Comparison of ENCODE assay signal across 10 cellular contexts in the genomic region with DNA sequence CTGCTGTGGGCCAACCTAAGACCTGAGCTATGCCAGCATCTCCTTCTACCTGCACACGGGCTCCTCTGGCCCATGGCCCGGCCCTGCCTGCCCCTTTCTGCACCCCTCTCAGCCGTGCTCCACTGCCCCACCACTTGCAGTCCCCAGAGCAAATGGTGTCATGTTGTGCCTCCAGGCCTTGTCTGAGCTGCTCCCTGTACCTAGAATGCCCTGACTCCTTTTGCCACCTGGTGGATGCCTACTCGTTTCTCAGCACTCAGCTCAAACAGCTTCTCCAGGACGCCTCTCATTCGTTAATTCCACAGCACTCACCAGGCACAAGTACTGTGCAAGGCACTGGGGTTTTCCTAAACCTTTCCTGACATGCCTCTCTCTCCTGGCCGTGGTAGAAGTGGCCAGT.
DNase-seq lines count a peak whose midpoint lies in the region; ATAC-seq and TF ChIP-seq lines count a peak whose summit lies in the region.
"Had no signal": no experiment of that assay in that cellular context is flagged by ENCODE, and none has a peak within 500 bp of the region (broad histone marks: within the 10 kb centered on the region; RNA-seq: fewer than 3 reads in every experiment).

No MANE protein-coding gene starts in this region.

- no peak overlapping the region for H3K14ac ChIP-seq in H9 (ENCODE audit: insufficient read depth, low read length)

- no peaks in the 10 kb centered on the region for H3K36me3 ChIP-seq in neural progenitor cell

- no peak overlapping the region for H2BK5ac ChIP-seq in H9 (ENCODE audit: insufficient read length, low read length)

- H3K56ac ChIP-seq in H9 (ENCODE audit: insufficient read length, low read depth, low read length), result no peak overlapping the region

- intact Hi-C loops in activated CD4-positive, alpha-beta T cell treated with anti-CD3 and anti-CD28 coated beads, Interleukin-2, amount 10 ng/mL, durations not matched to agents 24 days and 14 days (cut with micrococcal nuclease), result no loop called here

- no peak overlapping the region for H2BK20ac ChIP-seq in H9 (ENCODE audit: low read depth, low read length, poor library complexity, severe bottlenecking)

- WGBS in H9 (ENCODE audit: extremely low coverage, insufficient read length, low lambda C conversion rate), result no CpG with 5 or more reads among the region's 7 CpGs

- H3T11ph ChIP-seq in H9 (ENCODE audit: low read length), result no peak overlapping the region

- H2AFZ ChIP-seq in H9 (ENCODE audit: low read length), result no peak overlapping the region
- no peak overlapping the region for H2AFZ ChIP-seq in neural progenitor cell (replicated peaks)

- no peak overlapping the region for H4K5ac ChIP-seq in H9 (ENCODE audit: insufficient read length, low read depth, low read length)

- no peaks in the 10 kb centered on the region for H3K9me3 Mint-ChIP-seq in activated CD4-positive, alpha-beta T cell treated with anti-CD3 and anti-CD28 coated beads, Interleukin-2, amount 10 ng/mL, durations not matched to agents 24 days and 14 days
- H3K9me3 Mint-ChIP-seq in H9 (peaks cover 0 to under 1% of the 10 kb centered on the region in 2 experiments; a peak in 1 of 5 replicates), neural progenitor cell (no peaks in the 10 kb centered on the region)
- H3K9me3 Mint-ChIP-seq in activated naive CD8-positive, alpha-beta T cell treated with anti-CD3 and anti-CD28 coated beads, Interleukin-2, amount 50 U/mL, for 24 hours, result no peaks in the 10 kb centered on the region

- H4K91ac ChIP-seq in H9 (ENCODE audit: insufficient read length, low read depth, low read length), result no peak overlapping the region

- no peaks in the 10 kb centered on the region for H3K9me3 ChIP-seq in H9 (ENCODE audit: control insufficient read depth, low read depth, low read length)
- H3K9me3 ChIP-seq in neural progenitor cell (ENCODE audit: low read depth), result no peaks in the 10 kb centered on the region

- ATAC-seq in activated naive CD8-positive, alpha-beta T cell treated with anti-CD3 and anti-CD28 coated beads, Interleukin-2, amount 50 U/mL, for 24 hours, result no peak
- ATAC-seq in HG02938 (IDR thresholded peaks at IDR 0.05; ENCODE audit: unreplicated experiment) (no peak), GM21423 (IDR thresholded peaks at IDR 0.05; ENCODE audit: unreplicated experiment) (no peak)

- H3K23ac ChIP-seq in H9 (ENCODE audit: insufficient read length, low read depth, low read length), result no peak overlapping the region

- peaks cover 44% of the 10 kb centered on the region for H3K4me1 Mint-ChIP-seq in activated CD4-positive, alpha-beta T cell treated with anti-CD3 and anti-CD28 coated beads, Interleukin-2, amount 10 ng/mL, durations not matched to agents 24 days and 14 days
- H3K4me1 Mint-ChIP-seq in H9 (peaks cover 7 to 12% of the 10 kb centered on the region in 2 experiments), neural progenitor cell (peaks cover 36% of the 10 kb centered on the region)
- peaks cover 69% of the 10 kb centered on the region for H3K4me1 Mint-ChIP-seq in activated naive CD8-positive, alpha-beta T cell treated with anti-CD3 and anti-CD28 coated beads, Interleukin-2, amount 50 U/mL, for 24 hours

- TF ChIP-seq CTCF in H9 (conservative IDR thresholded peaks at IDR 0.05), result peak; percentile 54; the same call in 2 of the 3 replicates
- TF ChIP-seq CTCF in neural progenitor cell (IDR thresholded peaks at IDR 0.05), result peak; percentile 22

- H3K23me2 ChIP-seq in H9 (ENCODE audit: insufficient read length, low read depth, low read length, poor library complexity, severe bottlenecking), result no peaks in the 10 kb centered on the region

- H2BK15ac ChIP-seq in H9 (ENCODE audit: low read depth, low read length), result no peak overlapping the region

- H2AK5ac ChIP-seq in H9 (ENCODE audit: insufficient read length, low read length), result no peak overlapping the region

- H4K8ac ChIP-seq in H9 (replicated peaks; ENCODE audit: insufficient read length, low read depth, low read length), result no peak overlapping the region

- peak; percentile 62 for DNase-seq in activated CD4-positive, alpha-beta T cell treated with anti-CD3 and anti-CD28 coated beads, Interleukin-2, amount 10 ng/mL, durations not matched to agents 24 days and 14 days
- no peak for DNase-seq in activated CD4-positive, alpha-beta T cell treated with anti-CD3 and anti-CD28 coated beads for 1 hour
- DNase-seq in H9 (peak; percentile 79), neural progenitor cell (ENCODE audit: low spot score) (peak; percentile 41), SHP77 treated with DMSO at 0.1 percent for 48 hours (lab: John Stamatoyannopoulos, UW) (no peak)
- DNase-seq in activated naive CD8-positive, alpha-beta T cell treated with anti-CD3 and anti-CD28 coated beads, Interleukin-2, amount 50 U/mL, for 24 hours, result no peak
- DNase-seq: NCI-H1930 had no signal

- no peak overlapping the region for H3K4me3 Mint-ChIP-seq in activated CD4-positive, alpha-beta T cell treated with anti-CD3 and anti-CD28 coated beads, Interleukin-2, amount 10 ng/mL, durations not matched to agents 24 days and 14 days
- no peak overlapping the region; a peak in 1 of 5 replicates for H3K4me3 Mint-ChIP-seq in H9
- no peak overlapping the region for H3K4me3 Mint-ChIP-seq in activated naive CD8-positive, alpha-beta T cell treated with anti-CD3 and anti-CD28 coated beads, Interleukin-2, amount 50 U/mL, for 24 hours
- no peak overlapping the region for H3K4me3 Mint-ChIP-seq in neural progenitor cell

- no peak overlapping the region for H3K27ac Mint-ChIP-seq in activated CD4-positive, alpha-beta T cell treated with anti-CD3 and anti-CD28 coated beads, Interleukin-2, amount 10 ng/mL, durations not matched to agents 24 days and 14 days
- H3K27ac Mint-ChIP-seq in H9 (no peak overlapping the region; a peak in 1 of 7 replicates), neural progenitor cell (peak overlapping the region; percentile 26)
- H3K27ac Mint-ChIP-seq in activated naive CD8-positive, alpha-beta T cell treated with anti-CD3 and anti-CD28 coated beads, Interleukin-2, amount 50 U/mL, for 24 hours, result peak overlapping the region; percentile 61

- no peak overlapping the region for H3K9ac ChIP-seq in H9 (ENCODE audit: extremely low read depth, insufficient read length, low read length)
- H3K9ac ChIP-seq in neural progenitor cell, result no peak overlapping the region

- no peaks in the 10 kb centered on the region; the same call in 1 of the 2 replicates for H3K27me3 ChIP-seq in H9 (ENCODE audit: insufficient read depth, low read length)
- peaks cover 98% of the 10 kb centered on the region for H3K27me3 ChIP-seq in neural progenitor cell

- H3K4me1 ChIP-seq in H9 (ENCODE audit: insufficient read depth, low read length) (no peaks in the 10 kb centered on the region), neural progenitor cell (peaks cover under 1% of the 10 kb centered on the region)

- H4K20me1 ChIP-seq in H9 (ENCODE audit: control insufficient read depth, insufficient read depth, insufficient read length) (no peaks in the 10 kb centered on the region), neural progenitor cell (ENCODE audit: low read depth) (peaks cover 42% of the 10 kb centered on the region)

- no peak overlapping the region for H3K4me3 ChIP-seq in neural progenitor cell

- no peak overlapping the region for H3K18ac ChIP-seq in H9 (ENCODE audit: insufficient read length, low read depth, low read length)

- H3K4me2 ChIP-seq in H9 (ENCODE audit: insufficient read depth, insufficient read length, low read length), result no peak overlapping the region
- H3K4me2 ChIP-seq in neural progenitor cell, result no peak overlapping the region

- peaks cover 6% of the 10 kb centered on the region for H3K36me3 Mint-ChIP-seq in activated CD4-positive, alpha-beta T cell treated with anti-CD3 and anti-CD28 coated beads, Interleukin-2, amount 10 ng/mL, durations not matched to agents 24 days and 14 days (ENCODE audit: low read depth)
- H3K36me3 Mint-ChIP-seq in H9 (ENCODE audit: insufficient read depth in 1 of 3, low read depth in 3 of 3) (no peaks in the 10 kb centered on the region; a peak in 1 of 7 replicates), neural progenitor cell (peaks cover 2% of the 10 kb centered on the region)
- H3K36me3 Mint-ChIP-seq in activated naive CD8-positive, alpha-beta T cell treated with anti-CD3 and anti-CD28 coated beads, Interleukin-2, amount 50 U/mL, for 24 hours (ENCODE audit: low read depth), result peaks cover 5% of the 10 kb centered on the region

- H2BK120ac ChIP-seq in H9 (ENCODE audit: low read depth, low read length, poor library complexity, severe bottlenecking), result no peak overlapping the region

- H2BK12ac ChIP-seq in H9 (ENCODE audit: insufficient read length, low read depth, low read length), result no peak overlapping the region

- no peak overlapping the region for H3K4ac ChIP-seq in H9 (ENCODE audit: low read depth, low read length)

- no peaks in the 10 kb centered on the region for H3K27me3 Mint-ChIP-seq in activated CD4-positive, alpha-beta T cell treated with anti-CD3 and anti-CD28 coated beads, Interleukin-2, amount 10 ng/mL, durations not matched to agents 24 days and 14 days
- H3K27me3 Mint-ChIP-seq in H9 (ENCODE audit: low read depth) (peaks cover 88% of the 10 kb centered on the region), neural progenitor cell (ENCODE audit: insufficient read depth, low read depth) (peaks cover 10% of the 10 kb centered on the region)
- no peaks in the 10 kb centered on the region for H3K27me3 Mint-ChIP-seq in activated naive CD8-positive, alpha-beta T cell treated with anti-CD3 and anti-CD28 coated beads, Interleukin-2, amount 50 U/mL, for 24 hours

- H3K27ac ChIP-seq in H9 (ENCODE audit: insufficient read length, low read depth, low read length) (no peak overlapping the region), neural progenitor cell (no peak overlapping the region)
- H3K27ac ChIP-seq: HL-60 had no signal

- H3F3A ChIP-seq in neural progenitor cell (ENCODE audit: low read depth), result peaks cover 4% of the 10 kb centered on the region

- H3K79me1 ChIP-seq in H9 (ENCODE audit: insufficient read depth, low read depth, low read length, poor library complexity, severe bottlenecking), result no peaks in the 10 kb centered on the region

- no peaks in the 10 kb centered on the region for H3K79me2 ChIP-seq in H9 (ENCODE audit: insufficient read depth, low read length)
- no peaks in the 10 kb centered on the region for H3K79me2 ChIP-seq in neural progenitor cell (ENCODE audit: low read depth)

Comparison
In these comparisons a context has a peak if more than half of its experiments do, and no peak if none do; other contexts are left out.
1. DNase-seq: peak in activated CD4-positive, alpha-beta T cell treated with anti-CD3 and anti-CD28 coated beads, Interleukin-2, amount 10 ng/mL, durations not matched to agents 24 days and 14 days (single experiment), H9 (single experiment) and neural progenitor cell (single experiment); none in activated CD4-positive, alpha-beta T cell treated with anti-CD3 and anti-CD28 coated beads for 1 hour (single experiment), activated naive CD8-positive, alpha-beta T cell treated with anti-CD3 and anti-CD28 coated beads, Interleukin-2, amount 50 U/mL, for 24 hours (single experiment) and SHP77 treated with DMSO at 0.1 percent for 48 hours (single experiment).
2. H3K27ac Mint-ChIP-seq: peak in activated naive CD8-positive, alpha-beta T cell treated with anti-CD3 and anti-CD28 coated beads, Interleukin-2, amount 50 U/mL, for 24 hours (single experiment) and neural progenitor cell (single experiment); none in activated CD4-positive, alpha-beta T cell treated with anti-CD3 and anti-CD28 coated beads, Interleukin-2, amount 10 ng/mL, durations not matched to agents 24 days and 14 days (single experiment) and H9 (0 of 3).